1 cellular context compared by ENCODE assay signal in the genomic region with DNA sequence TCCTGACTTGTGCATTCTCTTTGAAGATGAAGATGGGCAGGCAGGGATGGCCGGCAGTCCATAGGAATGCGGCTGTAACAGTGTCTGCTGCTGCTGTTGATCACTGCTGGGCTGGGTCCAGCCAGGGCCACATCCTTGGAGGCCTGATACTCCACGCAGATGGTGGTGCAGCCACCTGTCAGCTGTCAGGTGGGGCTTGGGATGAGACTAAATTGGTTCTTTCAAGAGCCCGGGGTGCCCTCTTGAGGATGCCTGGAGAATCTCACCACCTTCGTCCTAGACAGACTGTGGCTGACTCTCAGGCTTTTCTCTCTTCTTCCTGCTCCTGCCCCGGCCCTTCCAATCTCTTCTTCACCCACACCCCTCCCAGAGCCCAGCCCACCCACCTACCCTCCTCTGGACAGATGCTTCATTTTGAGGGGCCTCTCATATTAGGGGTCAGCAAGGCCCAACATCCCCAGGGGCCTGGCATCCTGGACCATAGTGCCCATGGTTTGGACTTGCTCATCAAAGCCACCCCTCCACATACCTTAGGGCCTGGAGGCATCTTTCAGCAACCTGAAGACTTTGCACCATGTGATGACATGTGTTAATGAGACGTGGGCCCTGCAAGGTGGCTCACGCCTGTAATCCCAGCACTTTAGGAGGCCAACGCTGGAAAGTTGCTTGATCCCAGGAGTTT.
TF ChIP-seq lines count a peak whose summit lies in the region.

No MANE protein-coding gene starts in this region.

TF ChIP-seq in GM12878, 131 proteins besides CTCF, POLR2A, EP300 and RAD21:
- TF ChIP-seq CHD1 (IDR thresholded peaks at IDR 0.05; ENCODE audit: low read depth, low read length), result no peak
- TF ChIP-seq, protein P1, sequence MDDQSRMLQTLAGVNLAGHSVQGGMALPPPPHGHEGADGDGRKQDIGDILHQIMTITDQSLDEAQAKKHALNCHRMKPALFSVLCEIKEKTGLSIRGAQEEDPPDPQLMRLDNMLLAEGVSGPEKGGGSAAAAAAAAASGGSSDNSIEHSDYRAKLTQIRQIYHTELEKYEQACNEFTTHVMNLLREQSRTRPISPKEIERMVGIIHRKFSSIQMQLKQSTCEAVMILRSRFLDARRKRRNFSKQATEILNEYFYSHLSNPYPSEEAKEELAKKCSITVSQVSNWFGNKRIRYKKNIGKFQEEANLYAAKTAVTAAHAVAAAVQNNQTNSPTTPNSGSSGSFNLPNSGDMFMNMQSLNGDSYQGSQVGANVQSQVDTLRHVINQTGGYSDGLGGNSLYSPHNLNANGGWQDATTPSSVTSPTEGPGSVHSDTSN (IDR thresholded peaks at IDR 0.05; ENCODE audit: insufficient replicate concordance, low read depth, low read length), result peak; percentile 18
- TF ChIP-seq SRF (IDR thresholded peaks at IDR 0.05; ENCODE audit: low read depth in 2 of 2, low read length in 2 of 2), result 0 out of 4 replicates have a peak, but pooled peaks of 1 of the 2 experiments have one; percentile 1
- TF ChIP-seq, protein P2, sequence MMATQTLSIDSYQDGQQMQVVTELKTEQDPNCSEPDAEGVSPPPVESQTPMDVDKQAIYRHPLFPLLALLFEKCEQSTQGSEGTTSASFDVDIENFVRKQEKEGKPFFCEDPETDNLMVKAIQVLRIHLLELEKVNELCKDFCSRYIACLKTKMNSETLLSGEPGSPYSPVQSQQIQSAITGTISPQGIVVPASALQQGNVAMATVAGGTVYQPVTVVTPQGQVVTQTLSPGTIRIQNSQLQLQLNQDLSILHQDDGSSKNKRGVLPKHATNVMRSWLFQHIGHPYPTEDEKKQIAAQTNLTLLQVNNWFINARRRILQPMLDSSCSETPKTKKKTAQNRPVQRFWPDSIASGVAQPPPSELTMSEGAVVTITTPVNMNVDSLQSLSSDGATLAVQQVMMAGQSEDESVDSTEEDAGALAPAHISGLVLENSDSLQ (IDR thresholded peaks at IDR 0.05), result peak; percentile 68
- TF ChIP-seq HDGF (IDR thresholded peaks at IDR 0.05), result no peak
- TF ChIP-seq LARP7 (IDR thresholded peaks at IDR 0.05), result 0 out of 2 replicates have a peak, but pooled peaks have one; percentile 19
- TF ChIP-seq TCF3 (IDR thresholded peaks at IDR 0.05; ENCODE audit: borderline replicate concordance, insufficient read depth, low read depth, low read length), result 0 out of 2 replicates have a peak, but pooled peaks have one; percentile 38
- peak; percentile 60; the same call in 1 of the 2 replicates for TF ChIP-seq SMC3 (IDR thresholded peaks at IDR 0.05; ENCODE audit: borderline replicate concordance, low read length)
- TF ChIP-seq TCF12 (IDR thresholded peaks at IDR 0.05; ENCODE audit: low read depth, low read length), result peak; percentile 64
